1 cellular context compared by ENCODE assay signal in the genomic region with DNA sequence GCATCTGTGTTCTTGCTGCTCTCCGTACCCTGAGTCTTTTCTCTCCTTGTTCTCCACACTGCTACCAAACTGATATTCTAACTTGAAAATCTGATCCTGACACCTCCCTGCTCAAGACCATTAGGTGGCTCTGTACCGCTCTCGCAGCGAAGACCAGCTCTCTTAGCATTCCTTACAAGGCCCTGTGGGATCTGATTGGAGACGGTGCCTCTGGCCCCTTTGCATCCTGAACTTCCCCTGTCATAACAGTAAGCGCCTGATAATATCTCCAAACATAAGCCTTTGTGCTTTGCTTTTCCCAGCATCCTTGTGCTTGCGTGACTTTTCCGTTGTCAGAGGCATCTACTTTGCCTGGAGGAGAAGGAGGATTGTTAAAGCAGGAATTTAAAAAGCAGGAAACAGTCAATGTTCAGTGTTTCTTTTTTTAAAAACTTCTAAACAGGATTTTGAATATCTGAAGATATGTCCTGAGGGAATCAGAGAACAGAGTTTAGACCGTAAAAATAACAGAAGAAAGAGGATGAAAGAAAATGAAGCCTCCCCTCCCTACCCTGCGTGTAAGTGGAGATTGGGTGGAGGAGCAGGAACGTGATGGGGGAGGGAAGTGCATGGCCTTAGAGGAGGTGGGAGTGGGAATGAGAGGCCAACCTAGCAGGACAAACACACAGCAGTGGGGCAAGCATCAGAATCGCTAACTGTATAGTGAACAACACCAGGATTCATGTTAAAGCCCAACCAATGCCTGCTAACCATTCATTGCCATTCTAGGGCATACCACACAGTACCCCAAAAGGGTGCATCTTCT.
TF ChIP-seq lines count a peak whose summit lies in the region.

No MANE protein-coding gene starts in this region.

TF ChIP-seq in GM23338, 12 proteins besides CTCF, POLR2A, EP300 and RAD21 (continued from another document):
- TF ChIP-seq, protein P1, sequence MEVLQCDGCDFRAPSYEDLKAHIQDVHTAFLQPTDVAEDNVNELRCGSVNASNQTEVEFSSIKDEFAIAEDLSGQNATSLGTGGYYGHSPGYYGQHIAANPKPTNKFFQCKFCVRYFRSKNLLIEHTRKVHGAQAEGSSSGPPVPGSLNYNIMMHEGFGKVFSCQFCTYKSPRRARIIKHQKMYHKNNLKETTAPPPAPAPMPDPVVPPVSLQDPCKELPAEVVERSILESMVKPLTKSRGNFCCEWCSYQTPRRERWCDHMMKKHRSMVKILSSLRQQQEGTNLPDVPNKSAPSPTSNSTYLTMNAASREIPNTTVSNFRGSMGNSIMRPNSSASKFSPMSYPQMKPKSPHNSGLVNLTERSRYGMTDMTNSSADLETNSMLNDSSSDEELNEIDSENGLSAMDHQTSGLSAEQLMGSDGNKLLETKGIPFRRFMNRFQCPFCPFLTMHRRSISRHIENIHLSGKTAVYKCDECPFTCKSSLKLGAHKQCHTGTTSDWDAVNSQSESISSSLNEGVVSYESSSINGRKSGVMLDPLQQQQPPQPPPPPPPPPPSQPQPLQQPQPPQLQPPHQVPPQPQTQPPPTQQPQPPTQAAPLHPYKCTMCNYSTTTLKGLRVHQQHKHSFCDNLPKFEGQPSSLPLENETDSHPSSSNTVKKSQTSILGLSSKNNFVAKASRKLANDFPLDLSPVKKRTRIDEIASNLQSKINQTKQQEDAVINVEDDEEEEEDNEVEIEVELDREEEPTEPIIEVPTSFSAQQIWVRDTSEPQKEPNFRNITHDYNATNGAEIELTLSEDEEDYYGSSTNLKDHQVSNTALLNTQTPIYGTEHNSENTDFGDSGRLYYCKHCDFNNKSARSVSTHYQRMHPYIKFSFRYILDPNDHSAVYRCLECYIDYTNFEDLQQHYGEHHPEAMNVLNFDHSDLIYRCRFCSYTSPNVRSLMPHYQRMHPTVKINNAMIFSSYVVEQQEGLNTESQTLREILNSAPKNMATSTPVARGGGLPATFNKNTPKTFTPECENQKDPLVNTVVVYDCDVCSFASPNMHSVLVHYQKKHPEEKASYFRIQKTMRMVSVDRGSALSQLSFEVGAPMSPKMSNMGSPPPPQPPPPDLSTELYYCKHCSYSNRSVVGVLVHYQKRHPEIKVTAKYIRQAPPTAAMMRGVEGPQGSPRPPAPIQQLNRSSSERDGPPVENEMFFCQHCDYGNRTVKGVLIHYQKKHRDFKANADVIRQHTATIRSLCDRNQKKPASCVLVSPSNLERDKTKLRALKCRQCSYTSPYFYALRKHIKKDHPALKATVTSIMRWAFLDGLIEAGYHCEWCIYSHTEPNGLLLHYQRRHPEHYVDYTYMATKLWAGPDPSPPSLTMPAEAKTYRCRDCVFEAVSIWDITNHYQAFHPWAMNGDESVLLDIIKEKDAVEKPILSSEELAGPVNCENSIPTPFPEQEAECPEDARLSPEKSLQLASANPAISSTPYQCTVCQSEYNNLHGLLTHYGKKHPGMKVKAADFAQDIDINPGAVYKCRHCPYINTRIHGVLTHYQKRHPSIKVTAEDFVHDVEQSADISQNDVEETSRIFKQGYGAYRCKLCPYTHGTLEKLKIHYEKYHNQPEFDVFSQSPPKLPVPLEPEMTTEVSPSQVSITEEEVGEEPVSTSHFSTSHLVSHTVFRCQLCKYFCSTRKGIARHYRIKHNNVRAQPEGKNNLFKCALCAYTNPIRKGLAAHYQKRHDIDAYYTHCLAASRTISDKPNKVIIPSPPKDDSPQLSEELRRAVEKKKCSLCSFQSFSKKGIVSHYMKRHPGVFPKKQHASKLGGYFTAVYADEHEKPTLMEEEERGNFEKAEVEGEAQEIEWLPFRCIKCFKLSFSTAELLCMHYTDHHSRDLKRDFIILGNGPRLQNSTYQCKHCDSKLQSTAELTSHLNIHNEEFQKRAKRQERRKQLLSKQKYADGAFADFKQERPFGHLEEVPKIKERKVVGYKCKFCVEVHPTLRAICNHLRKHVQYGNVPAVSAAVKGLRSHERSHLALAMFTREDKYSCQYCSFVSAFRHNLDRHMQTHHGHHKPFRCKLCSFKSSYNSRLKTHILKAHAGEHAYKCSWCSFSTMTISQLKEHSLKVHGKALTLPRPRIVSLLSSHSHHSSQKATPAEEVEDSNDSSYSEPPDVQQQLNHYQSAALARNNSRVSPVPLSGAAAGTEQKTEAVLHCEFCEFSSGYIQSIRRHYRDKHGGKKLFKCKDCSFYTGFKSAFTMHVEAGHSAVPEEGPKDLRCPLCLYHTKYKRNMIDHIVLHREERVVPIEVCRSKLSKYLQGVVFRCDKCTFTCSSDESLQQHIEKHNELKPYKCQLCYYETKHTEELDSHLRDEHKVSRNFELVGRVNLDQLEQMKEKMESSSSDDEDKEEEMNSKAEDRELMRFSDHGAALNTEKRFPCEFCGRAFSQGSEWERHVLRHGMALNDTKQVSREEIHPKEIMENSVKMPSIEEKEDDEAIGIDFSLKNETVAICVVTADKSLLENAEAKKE (CRISPR knock-in tag; IDR thresholded peaks at IDR 0.05) = no peak
- TF ChIP-seq STAT1 (IDR thresholded peaks at IDR 0.05; ENCODE audit: unreplicated experiment) (no peak), ZNF331 (CRISPR knock-in tag; IDR thresholded peaks at IDR 0.05; ENCODE audit: low read depth) (no peak)
- TF ChIP-seq, protein P2, sequence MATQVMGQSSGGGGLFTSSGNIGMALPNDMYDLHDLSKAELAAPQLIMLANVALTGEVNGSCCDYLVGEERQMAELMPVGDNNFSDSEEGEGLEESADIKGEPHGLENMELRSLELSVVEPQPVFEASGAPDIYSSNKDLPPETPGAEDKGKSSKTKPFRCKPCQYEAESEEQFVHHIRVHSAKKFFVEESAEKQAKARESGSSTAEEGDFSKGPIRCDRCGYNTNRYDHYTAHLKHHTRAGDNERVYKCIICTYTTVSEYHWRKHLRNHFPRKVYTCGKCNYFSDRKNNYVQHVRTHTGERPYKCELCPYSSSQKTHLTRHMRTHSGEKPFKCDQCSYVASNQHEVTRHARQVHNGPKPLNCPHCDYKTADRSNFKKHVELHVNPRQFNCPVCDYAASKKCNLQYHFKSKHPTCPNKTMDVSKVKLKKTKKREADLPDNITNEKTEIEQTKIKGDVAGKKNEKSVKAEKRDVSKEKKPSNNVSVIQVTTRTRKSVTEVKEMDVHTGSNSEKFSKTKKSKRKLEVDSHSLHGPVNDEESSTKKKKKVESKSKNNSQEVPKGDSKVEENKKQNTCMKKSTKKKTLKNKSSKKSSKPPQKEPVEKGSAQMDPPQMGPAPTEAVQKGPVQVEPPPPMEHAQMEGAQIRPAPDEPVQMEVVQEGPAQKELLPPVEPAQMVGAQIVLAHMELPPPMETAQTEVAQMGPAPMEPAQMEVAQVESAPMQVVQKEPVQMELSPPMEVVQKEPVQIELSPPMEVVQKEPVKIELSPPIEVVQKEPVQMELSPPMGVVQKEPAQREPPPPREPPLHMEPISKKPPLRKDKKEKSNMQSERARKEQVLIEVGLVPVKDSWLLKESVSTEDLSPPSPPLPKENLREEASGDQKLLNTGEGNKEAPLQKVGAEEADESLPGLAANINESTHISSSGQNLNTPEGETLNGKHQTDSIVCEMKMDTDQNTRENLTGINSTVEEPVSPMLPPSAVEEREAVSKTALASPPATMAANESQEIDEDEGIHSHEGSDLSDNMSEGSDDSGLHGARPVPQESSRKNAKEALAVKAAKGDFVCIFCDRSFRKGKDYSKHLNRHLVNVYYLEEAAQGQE (IDR thresholded peaks at IDR 0.05; ENCODE audit: unreplicated experiment) = no peak
- TF ChIP-seq, protein P3, sequence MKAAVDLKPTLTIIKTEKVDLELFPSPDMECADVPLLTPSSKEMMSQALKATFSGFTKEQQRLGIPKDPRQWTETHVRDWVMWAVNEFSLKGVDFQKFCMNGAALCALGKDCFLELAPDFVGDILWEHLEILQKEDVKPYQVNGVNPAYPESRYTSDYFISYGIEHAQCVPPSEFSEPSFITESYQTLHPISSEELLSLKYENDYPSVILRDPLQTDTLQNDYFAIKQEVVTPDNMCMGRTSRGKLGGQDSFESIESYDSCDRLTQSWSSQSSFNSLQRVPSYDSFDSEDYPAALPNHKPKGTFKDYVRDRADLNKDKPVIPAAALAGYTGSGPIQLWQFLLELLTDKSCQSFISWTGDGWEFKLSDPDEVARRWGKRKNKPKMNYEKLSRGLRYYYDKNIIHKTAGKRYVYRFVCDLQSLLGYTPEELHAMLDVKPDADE (IDR thresholded peaks at IDR 0.05) = no peak
